ENCODE assay signal across 24 cellular contexts in the genomic region with DNA sequence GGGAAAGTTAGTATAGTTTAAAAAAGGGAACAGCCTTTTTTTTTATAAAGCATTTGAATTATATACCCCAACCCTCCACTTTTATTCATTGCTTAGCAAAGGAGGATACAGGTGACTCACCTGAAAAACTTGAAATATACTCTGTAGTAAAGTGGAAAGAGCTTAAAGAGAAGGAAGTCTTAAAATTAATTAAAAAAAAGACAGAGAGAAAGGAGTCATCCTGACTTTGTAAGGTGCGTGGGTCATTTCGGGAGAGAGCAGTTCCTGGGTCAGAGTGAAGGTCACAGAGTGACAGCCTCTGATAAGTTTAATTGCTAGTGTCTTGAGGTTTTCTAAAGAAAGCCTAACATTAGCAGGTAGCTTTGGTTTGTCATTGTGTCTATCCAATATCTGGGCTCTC.
DNase-seq lines count a peak whose midpoint lies in the region; ATAC-seq and TF ChIP-seq lines count a peak whose summit lies in the region.
"Had no signal": no experiment of that assay in that cellular context is flagged by ENCODE, and none has a peak within 500 bp of the region (broad histone marks: within the 10 kb centered on the region; RNA-seq: fewer than 3 reads in every experiment).

No MANE protein-coding gene starts in this region.

- H3K4me1 ChIP-seq in breast epithelium: no peaks in the 10 kb centered on the region
- peaks cover 41% of the 10 kb centered on the region for H3K4me1 ChIP-seq in foreskin keratinocyte

- H3K4me3 ChIP-seq in breast epithelium (no peak overlapping the region), skin epidermis (no peak overlapping the region), WERI-Rb-1 (ENCODE audit: low read depth, low read length) (no peak overlapping the region)
- H3K4me3 ChIP-seq: MG63 had no signal

- no peak overlapping the region for H3K4me3 Mint-ChIP-seq in MCF 10A (ENCODE audit: unreplicated experiment)
- H3K4me3 Mint-ChIP-seq: B cell; CD4-positive, CD25-positive, alpha-beta regulatory T cell; HFFc6 had no signal

- H3K36me3 Mint-ChIP-seq in MCF 10A (ENCODE audit: insufficient read depth, unreplicated experiment): no peaks in the 10 kb centered on the region
- H3K36me3 Mint-ChIP-seq: CD4-positive, CD25-positive, alpha-beta regulatory T cell had no signal

- BruUV-seq in MCF 10A (replicated peaks; lab: Mats Ljungman, UMichigan): no TSS peak

- no peaks in the 10 kb centered on the region for H3K27me3 ChIP-seq in breast epithelium
- no peaks in the 10 kb centered on the region for H3K27me3 ChIP-seq in foreskin keratinocyte
- no peaks in the 10 kb centered on the region for H3K27me3 ChIP-seq in WERI-Rb-1 (ENCODE audit: insufficient read depth, low read depth, severe bottlenecking)
- H3K27me3 ChIP-seq: MG63 had no signal

- no peak for TF ChIP-seq POLR2A in breast epithelium (IDR thresholded peaks at IDR 0.05)

- intact Hi-C loops in MCF 10A (cut with micrococcal nuclease) (loop anchor here (2.0 kb wide), 1 partner anchor 30 kb away; no protein-coding TSS in a partner anchor), breast epithelium (cut with DNase I; ENCODE audit: low total_unique reads) (no loop called here)

- ATAC-seq in foreskin keratinocyte (peak; percentile 44), HG03139 (IDR thresholded peaks at IDR 0.05; ENCODE audit: unreplicated experiment) (no peak), GM21447 (IDR thresholded peaks at IDR 0.05; ENCODE audit: unreplicated experiment) (no peak)
- ATAC-seq: SK-N-SH treated with all-trans-retinoic acid at 6 μM for 48 hours had no signal

- POLR2A ChIA-PET in MCF 10A (lab: Yijun Ruan, JAX): interaction anchor here (0.6 to 9.6 kb wide), 48 partner anchors 10 to 347 kb away, joined by 3 to 292 read pairs (median 6); partner anchors contain the start of gene KLF5

- no peaks in the 10 kb centered on the region for H3K9me3 ChIP-seq in breast epithelium
- H3K9me3 ChIP-seq in WERI-Rb-1 (ENCODE audit: severe bottlenecking): no peaks in the 10 kb centered on the region
- H3K9me3 ChIP-seq: MG63 had no signal

- H3K4me1 Mint-ChIP-seq in MCF 10A (ENCODE audit: insufficient read depth, unreplicated experiment): peaks cover 21% of the 10 kb centered on the region
- H3K4me1 Mint-ChIP-seq: B cell; CD4-positive, CD25-positive, alpha-beta regulatory T cell had no signal

- peak overlapping the region; percentile 83 for H3K27ac Mint-ChIP-seq in MCF 10A (ENCODE audit: low read depth, unreplicated experiment)
- H3K27ac Mint-ChIP-seq: B cell; CD4-positive, CD25-positive, alpha-beta regulatory T cell; HFFc6 had no signal

- H3K27ac ChIP-seq in breast epithelium (no peak overlapping the region), foreskin keratinocyte (peak overlapping the region; percentile 92), skin epidermis (peak overlapping the region in 14 of 21 experiments; percentile 2 to 73 (median 36)), WERI-Rb-1 (no peak overlapping the region)
- H3K27ac ChIP-seq: 22Rv1, KMS-11 had no signal

- TF ChIP-seq CTCF in MCF 10A (IDR thresholded peaks at IDR 0.05; ENCODE audit: unreplicated experiment): no peak
- no peak for TF ChIP-seq CTCF in breast epithelium (IDR thresholded peaks at IDR 0.05)
- no peak for TF ChIP-seq CTCF in foreskin keratinocyte (conservative IDR thresholded peaks at IDR 0.05)
- TF ChIP-seq CTCF in WERI-Rb-1 (IDR thresholded peaks at IDR 0.05; ENCODE audit: low read depth, low read length): no peak

- H3K36me3 ChIP-seq in breast epithelium (no peaks in the 10 kb centered on the region), WERI-Rb-1 (no peaks in the 10 kb centered on the region)
- H3K36me3 ChIP-seq: MG63 had no signal

- no peaks in the 10 kb centered on the region for H3K27me3 Mint-ChIP-seq in MCF 10A (ENCODE audit: insufficient read depth, unreplicated experiment)
- H3K27me3 Mint-ChIP-seq: B cell; CD4-positive, CD25-positive, alpha-beta regulatory T cell had no signal

- H3K9me3 Mint-ChIP-seq in MCF 10A (ENCODE audit: unreplicated experiment): no peaks in the 10 kb centered on the region

- CTCF ChIA-PET in MCF 10A (lab: Yijun Ruan, JAX): interaction anchor here (0.6 to 2.6 kb wide), 18 partner anchors 12 to 427 kb away, joined by 3 to 11 read pairs (median 4); no protein-coding TSS in a partner anchor

- DNase-seq in MCF 10A (ENCODE audit: unreplicated experiment) (no peak), breast epithelium (ENCODE audit: low spot score in 2 of 2) (no peak), foreskin keratinocyte (no peak), WERI-Rb-1 (no peak), NCI-H2171 (lab: John Stamatoyannopoulos, UW) (no peak)
- DNase-seq: CD4-positive, CD25-positive, alpha-beta regulatory T cell; COR-L47; DMS153; GDM1; H7; HFFc6; MG63; NCI-H1048; NCI-H1694; NCI-H2081 treated with DMSO at 0.1 percent for 48 hours; NCI-H774; SIG-M5 had no signal

Comparison
In these comparisons a context has a peak if more than half of its experiments do, and no peak if none do; other contexts are left out.
1. H3K27ac ChIP-seq: peak in foreskin keratinocyte (single experiment) and skin epidermis (14 of 21); none in breast epithelium (0 of 2) and WERI-Rb-1 (single experiment).